17 cellular contexts compared by ENCODE assay signal in the genomic region with DNA sequence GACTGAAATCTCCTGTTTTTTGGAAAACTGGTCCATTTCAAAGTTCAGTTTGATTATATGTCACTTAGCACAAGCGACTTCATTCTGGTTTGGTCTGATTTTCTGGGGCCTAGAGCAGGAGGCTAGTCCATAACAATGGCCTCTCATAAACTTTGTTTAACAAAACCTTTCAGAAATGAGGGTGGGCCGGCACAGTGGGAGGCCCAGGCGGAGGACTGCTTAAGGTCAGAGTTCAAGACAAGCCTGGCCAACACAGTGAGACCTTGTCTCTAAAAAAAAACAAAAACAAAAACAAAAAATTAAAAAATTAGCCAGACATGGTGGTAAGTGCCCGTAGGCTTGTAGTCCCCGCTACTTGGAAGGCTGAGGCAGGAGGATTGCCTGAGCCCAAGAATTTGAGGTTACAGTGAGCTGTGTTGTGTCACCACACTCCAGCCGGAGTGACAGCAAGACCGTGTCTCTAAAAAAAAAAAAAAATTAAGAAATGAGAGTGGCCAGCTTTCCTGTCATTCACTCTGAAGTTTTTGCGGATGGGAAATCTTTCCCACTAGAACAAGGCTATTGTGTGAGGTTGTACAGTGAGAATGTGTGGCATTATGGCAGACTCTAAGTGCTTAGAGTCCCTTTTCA. TPM values are rescaled to one million over a fixed set of nuclear protein-coding genes. Genes with fewer than 3 reads are reported as not detected.
DNase-seq lines count a peak whose midpoint lies in the region; ATAC-seq, FAIRE-seq and TF ChIP-seq lines count a peak whose summit lies in the region.
"Had no signal": no experiment of that assay in that cellular context is flagged by ENCODE, and none has a peak within 500 bp of the region (broad histone marks: within the 10 kb centered on the region; RNA-seq: fewer than 3 reads in every experiment).

No MANE protein-coding gene starts in this region.

- no peak for TF ChIP-seq RAD21 in K562 (CRISPR knock-in tag; conservative IDR thresholded peaks at IDR 0.05 in 1 of 2, IDR thresholded peaks at IDR 0.05 in 1 of 2)

- no peak for ATAC-seq in activated CD4-positive, alpha-beta T cell treated with anti-CD3 and anti-CD28 coated beads for 36 hours
- ATAC-seq in K562 (no peak), HG03469 (IDR thresholded peaks at IDR 0.05; ENCODE audit: unreplicated experiment) (no peak), HG03457 (IDR thresholded peaks at IDR 0.05; ENCODE audit: unreplicated experiment) (no peak)

- no peak overlapping the region for H2BK5ac ChIP-seq in trophoblast cell (ENCODE audit: low read depth, low read length, poor library complexity)

- WGBS in K562 (ENCODE audit: insufficient coverage, low coverage, missing lambda C conversion rate), result 32% methylated on average over 8 of the region's 8 CpGs
- no CpG with 5 or more reads among the region's 8 CpGs for WGBS in trophoblast cell (ENCODE audit: extremely low coverage, insufficient coverage, insufficient read length)

- peaks cover 6% of the 10 kb centered on the region for H3K36me3 Mint-ChIP-seq in activated CD4-positive, alpha-beta T cell treated with anti-CD3 and anti-CD28 coated beads for 36 hours (ENCODE audit: low read depth)

- in situ Hi-C loops in K562 (cut with MboI), result no loop called here

- H3K4me2 ChIP-seq in K562 (ENCODE audit: insufficient read depth, low read length), result no peak overlapping the region
- H3K4me2 ChIP-seq in trophoblast cell (ENCODE audit: low read length), result peak overlapping the region; percentile 42

- no peak overlapping the region for H3K4me3 Mint-ChIP-seq in activated CD4-positive, alpha-beta T cell treated with anti-CD3 and anti-CD28 coated beads for 36 hours

- H3K4me1 ChIP-seq in K562 (replicated peaks in 1 of 2; ENCODE audit: control insufficient read depth in 2 of 2, insufficient read depth in 2 of 2, low read length in 2 of 2) (no peaks in the 10 kb centered on the region; a peak in 1 of 5 replicates), trophoblast cell (ENCODE audit: control insufficient read depth in 1 of 2, insufficient read depth in 2 of 2, low read length in 2 of 2) (peaks cover 5 to 9% of the 10 kb centered on the region in 2 experiments)

- H3K27me3 Mint-ChIP-seq in activated CD4-positive, alpha-beta T cell treated with anti-CD3 and anti-CD28 coated beads for 36 hours, result no peaks in the 10 kb centered on the region

- H3K36me3 ChIP-seq in K562 (ENCODE audit: control insufficient read depth, insufficient read depth, low read length), result no peaks in the 10 kb centered on the region
- H3K36me3 ChIP-seq in trophoblast cell (ENCODE audit: control insufficient read depth in 1 of 2, insufficient read depth in 2 of 2, low read length in 2 of 2), result no peaks in the 10 kb centered on the region
- H3K36me3 ChIP-seq: upper lobe of left lung had no signal

- H3K4ac ChIP-seq in trophoblast cell (ENCODE audit: low read depth, low read length), result no peak overlapping the region

- no peak overlapping the region for H2AK5ac ChIP-seq in trophoblast cell (ENCODE audit: low read length)

- H3K23ac ChIP-seq in trophoblast cell (ENCODE audit: low read length), result no peak overlapping the region

- H3K9me3 Mint-ChIP-seq in activated CD4-positive, alpha-beta T cell treated with anti-CD3 and anti-CD28 coated beads for 36 hours (ENCODE audit: low read depth), result no peaks in the 10 kb centered on the region

- H3K4me3 ChIP-seq in NB4 (ENCODE audit: low read depth, low read length) (no peak overlapping the region), K562 (no peak overlapping the region), trophoblast cell (ENCODE audit: low read depth, low read length) (no peak overlapping the region)
- H3K4me3 ChIP-seq: upper lobe of left lung had no signal

- no peak overlapping the region for H2BK12ac ChIP-seq in trophoblast cell (ENCODE audit: low read length)

- no peak overlapping the region for H2BK120ac ChIP-seq in trophoblast cell (ENCODE audit: insufficient read depth, low read length, poor library complexity)

- TF ChIP-seq CTCF in NB4 (IDR thresholded peaks at IDR 0.05; ENCODE audit: low read depth, low read length), result no peak
- TF ChIP-seq CTCF in K562 (IDR thresholded peaks at IDR 0.05 in 2 of 3, conservative IDR thresholded peaks at IDR 0.05 in 1 of 3; ENCODE audit: insufficient read depth in 2 of 3, low read depth in 1 of 3, low read length in 3 of 3), result no peak

- H4K12ac ChIP-seq in trophoblast cell (ENCODE audit: low read depth, low read length), result no peak overlapping the region

- H4K91ac ChIP-seq in trophoblast cell (ENCODE audit: low read depth, low read length), result peak overlapping the region; percentile 12

- no peaks in the 10 kb centered on the region for H4K20me1 ChIP-seq in K562 (replicated peaks; ENCODE audit: control insufficient read depth, insufficient read depth, low read length)

- H4K8ac ChIP-seq in trophoblast cell (ENCODE audit: low read depth, low read length), result no peak overlapping the region

- peaks cover 30% of the 10 kb centered on the region for H3K4me1 Mint-ChIP-seq in activated CD4-positive, alpha-beta T cell treated with anti-CD3 and anti-CD28 coated beads for 36 hours

- no TSS peak for BruUV-seq in K562 (replicated peaks; lab: Mats Ljungman, UMichigan)

- peak; percentile 49 for FAIRE-seq in K562 (lab: Jason Lieb, UNC)
- no peak for FAIRE-seq in frontal cortex (lab: Jason Lieb, UNC)
- FAIRE-seq: islet of Langerhans, small intestine had no signal

- H3K27ac ChIP-seq in K562 (ENCODE audit: extremely low read depth, low read depth, low read length), result no peak overlapping the region
- H3K27ac ChIP-seq in trophoblast cell (ENCODE audit: low read depth, low read length), result peak overlapping the region; percentile 78

- DNase-seq in activated CD4-positive, alpha-beta T cell treated with anti-CD3 and anti-CD28 coated beads for 36 hours, result no peak
- no peak for DNase-seq in activated CD4-positive, alpha-beta T cell treated with anti-CD3 and anti-CD28 coated beads for 48 hours
- DNase-seq in NB4 (ENCODE audit: low read depth) (peak; percentile 54), K562 (ENCODE audit: extremely low read depth in 1 of 4, low spot score in 3 of 4) (no peak), trophoblast cell (no peak), frontal cortex (ENCODE audit: low spot score in 2 of 2) (no peak)
- DNase-seq: activated naive CD4-positive, alpha-beta T cell treated with anti-CD3 and anti-CD28 coated beads, Interleukin-2, amount 50 U/mL, for 16 hours; cortex of kidney; DMS53; NCI-H1048; NCI-H526 treated with DMSO at 0.1 percent for 48 hours; upper lobe of left lung had no signal

- intact Hi-C loops in activated CD4-positive, alpha-beta T cell treated with anti-CD3 and anti-CD28 coated beads for 36 hours (cut with DNase I, micrococcal nuclease), result loop anchor here in 1 of 2 experiments (2.0 to 10.0 kb wide), 2 partner anchors 119 to 339 kb away; a partner anchor contains a TSS
- intact Hi-C loops in K562 (cut with micrococcal nuclease), result no loop called here

- H3K79me2 ChIP-seq in K562 (ENCODE audit: control insufficient read depth, insufficient read depth, low read length) (no peaks in the 10 kb centered on the region), trophoblast cell (ENCODE audit: control insufficient read depth, insufficient read depth, low read length, poor library complexity) (peaks cover 2% of the 10 kb centered on the region)

- H3K9me3 ChIP-seq in K562 (replicated peaks; ENCODE audit: control insufficient read depth, insufficient read depth, low read depth, low read length) (no peaks in the 10 kb centered on the region), trophoblast cell (ENCODE audit: insufficient read depth, low read depth, low read length) (peaks cover 1% of the 10 kb centered on the region)
- H3K9me3 ChIP-seq: upper lobe of left lung had no signal

- peaks cover 5% of the 10 kb centered on the region for H3K79me1 ChIP-seq in trophoblast cell (ENCODE audit: low read length)

- no peak overlapping the region; the same call in 1 of the 2 replicates for H2AFZ ChIP-seq in K562 (ENCODE audit: low read depth, low read length)
- no peak overlapping the region for H2AFZ ChIP-seq in trophoblast cell (ENCODE audit: insufficient read depth, low read length, poor library complexity)

- no peak for TF ChIP-seq POLR2A in NB4 (IDR thresholded peaks at IDR 0.05; ENCODE audit: extremely low read depth, insufficient read length)
- TF ChIP-seq POLR2A in K562 (conservative IDR thresholded peaks at IDR 0.05), result no peak

- POLR2A ChIA-PET in activated CD4-positive, alpha-beta T cell treated with anti-CD3 and anti-CD28 coated beads for 36 hours (lab: Charles Lee), result interaction anchor here (1.2 kb wide), 1 partner anchor 102 kb away, joined by 5 read pairs; no protein-coding TSS in a partner anchor
- POLR2A ChIA-PET in K562 (lab: Yijun Ruan, JAX), result interaction anchor here (0.6 kb wide), 1 partner anchor 24 kb away, joined by 3 read pairs; no protein-coding TSS in a partner anchor

- no peak overlapping the region for H3K18ac ChIP-seq in trophoblast cell (ENCODE audit: low read length)

- H3K9ac ChIP-seq in K562 (ENCODE audit: insufficient read depth in 1 of 2, low read depth in 2 of 2, low read length in 2 of 2), result no peak overlapping the region
- H3K9ac ChIP-seq in trophoblast cell (ENCODE audit: low read length), result no peak overlapping the region

- H3K9me1 ChIP-seq in K562 (ENCODE audit: control insufficient read depth, insufficient read depth, low read length), result no peaks in the 10 kb centered on the region

- H3K14ac ChIP-seq in trophoblast cell (ENCODE audit: low read length), result no peak overlapping the region

- TF ChIP-seq EP300 in K562 (IDR thresholded peaks at IDR 0.05; ENCODE audit: low read length), result no peak

- CTCF ChIA-PET in activated CD4-positive, alpha-beta T cell treated with anti-CD3 and anti-CD28 coated beads for 36 hours (lab: Charles Lee), result interaction anchor here (0.5 to 4.0 kb wide), 10 partner anchors 23 to 166 kb away, joined by 3 to 19 read pairs (median 3); no protein-coding TSS in a partner anchor
- CTCF ChIA-PET in K562 (lab: Yijun Ruan, JAX; ENCODE audit: low intra/inter-chr PET ratio), result no interaction called here

- peak overlapping the region; percentile 58 for H3K27ac Mint-ChIP-seq in activated CD4-positive, alpha-beta T cell treated with anti-CD3 and anti-CD28 coated beads for 36 hours

- H3K27me3 ChIP-seq in K562 (ENCODE audit: control insufficient read depth in 2 of 2, insufficient read depth in 2 of 2, low read length in 2 of 2), result peaks cover 2 to 9% of the 10 kb centered on the region in 2 experiments; a peak in 1 of 5 replicates
- no peaks in the 10 kb centered on the region for H3K27me3 ChIP-seq in trophoblast cell (ENCODE audit: insufficient read depth, low read length)
- H3K27me3 ChIP-seq: upper lobe of left lung had no signal

RNA-seq across cellular contexts. Expression of a gene that starts 1.2 kb away (rescaled TPM):
- 10 to 100 TPM; 54.4 to 72.3 TPM for total RNA-seq in activated CD4-positive, alpha-beta T cell treated with anti-CD3 and anti-CD28 coated beads for 36 hours
- total RNA-seq in K562 (2011; cell fraction: chromatin; rRNA removed; ENCODE audit: low replicate concordance), result not detected in 2 replicates
- not detected in 2 replicates for total RNA-seq in K562 (2011; cell fraction: nucleolus; rRNA removed)
- total RNA-seq in K562 (2011; cell fraction: nucleoplasm; rRNA removed), result not detected in 2 replicates
- not detected in 2 replicates for total RNA-seq in K562 (2014; rRNA removed)
- not detected in 2 replicates for total RNA-seq in K562 (2014; rRNA removed; fragmentation: Illumina TruSeq; extraction: Trizol)
- 0.30 and 0.51 TPM in 2 replicates for total RNA-seq in K562 (2015; rRNA removed; fragmentation: Illumina TruSeq; extraction: Trizol)
- 0.27 and 0.58 TPM in 2 replicates for total RNA-seq in K562 (2021)
- polyA plus RNA-seq in K562 (2011; rRNA removed), result 0.07 TPM in 1 of 2 replicates, not detected in the other
- polyA plus RNA-seq in K562 (2011; cell fraction: cytosol; rRNA removed), result not detected in 2 replicates
- polyA plus RNA-seq in K562 (2011; cell fraction: nucleus; rRNA removed), result not detected in 2 replicates
- 0.10 TPM in 1 of 2 replicates, not detected in the other for polyA plus RNA-seq in K562 (2012)
- not detected in 2 replicates for polyA plus RNA-seq in K562 (2014; fragmentation: Illumina TruSeq; extraction: Trizol)
- not detected for polyA plus RNA-seq in K562 (2014; fragmentation: Nextera tagmentation; extraction: Ambion mirVana)
- 0.05 TPM in 1 of 2 replicates, not detected in the other for polyA plus RNA-seq in K562 (2014; rRNA removed)
- not detected in 2 replicates for polyA minus RNA-seq in K562 (2011; rRNA and poly(A)+ RNA removed)
- not detected in 2 replicates for polyA minus RNA-seq in K562 (2011; cell fraction: cytosol; rRNA and poly(A)+ RNA removed)
- polyA minus RNA-seq in K562 (2011; cell fraction: nucleus; rRNA and poly(A)+ RNA removed), result not detected in 2 replicates
- polyA plus RNA-seq in trophoblast cell (2013), result 41.9 and 45.7 TPM in 2 replicates
- 0.41 TPM for total RNA-seq in frontal cortex
- total RNA-seq: SK-MEL-5 had no signal

Comparison
In these comparisons a context has a peak if more than half of its experiments do, and no peak if none do; other contexts are left out.
1. RNA of a gene that starts 1.2 kb away (total RNA-seq): 54.4 to 72.3 TPM in activated CD4-positive, alpha-beta T cell treated with anti-CD3 and anti-CD28 coated beads for 36 hours; 0.41 TPM in frontal cortex (single experiment) and 0.27 to 0.58 TPM in K562; every median in the first group is over 10 times any median in the second.